ENCODE assay signal across 17 cellular contexts in the genomic region with DNA sequence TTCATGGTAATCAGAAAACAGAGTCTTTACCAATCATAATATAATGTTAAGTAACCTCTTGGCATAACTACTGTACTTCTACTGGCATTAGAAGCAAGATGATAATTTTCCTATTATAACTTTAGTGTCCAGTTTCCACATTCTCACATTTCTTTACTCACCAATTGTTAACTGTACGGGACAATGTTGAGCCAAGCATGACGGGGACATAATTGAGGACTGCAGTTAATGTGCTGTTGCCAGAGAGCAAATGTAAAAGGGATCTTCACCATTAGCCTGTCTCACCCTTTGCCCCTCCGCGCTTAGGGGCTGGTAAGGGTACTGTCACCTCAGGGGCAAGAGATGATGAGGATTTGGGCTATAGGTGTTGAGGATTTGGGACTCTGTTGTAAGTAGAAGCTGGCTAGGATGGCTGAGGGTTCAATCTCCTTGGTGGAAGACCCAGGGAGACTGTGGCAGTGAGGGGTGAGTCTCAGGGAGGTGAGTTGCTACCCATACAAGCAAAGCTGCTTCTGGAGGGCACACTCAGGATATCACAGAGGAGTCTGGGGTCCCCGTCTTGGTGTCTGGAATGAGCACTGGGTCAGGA. TPM values are rescaled to one million over a fixed set of nuclear protein-coding genes. Genes with fewer than 3 reads are reported as not detected.
DNase-seq lines count a peak whose midpoint lies in the region; ATAC-seq and TF ChIP-seq lines count a peak whose summit lies in the region.
"Had no signal": no experiment of that assay in that cellular context is flagged by ENCODE, and none has a peak within 500 bp of the region (broad histone marks: within the 10 kb centered on the region; RNA-seq: fewer than 3 reads in every experiment).

No MANE protein-coding gene starts in this region.

- no peaks in the 10 kb centered on the region for H3K27me3 Mint-ChIP-seq in activated naive CD4-positive, alpha-beta T cell treated with anti-CD3 and anti-CD28 coated beads, Interleukin-2, amount 10 ng/mL, durations not matched to agents 7 days and 5 days
- no peaks in the 10 kb centered on the region for H3K27me3 Mint-ChIP-seq in central memory CD8-positive, alpha-beta T cell

- no peak overlapping the region for H3K4me3 Mint-ChIP-seq in activated naive CD4-positive, alpha-beta T cell treated with anti-CD3 and anti-CD28 coated beads, Interleukin-2, amount 10 ng/mL, durations not matched to agents 7 days and 5 days
- peak overlapping the region; percentile 55 for H3K4me3 Mint-ChIP-seq in central memory CD8-positive, alpha-beta T cell

- TF ChIP-seq CTCF in OCI-LY3 (IDR thresholded peaks at IDR 0.05; ENCODE audit: low read depth, low read length) (no peak), GM13977 (IDR thresholded peaks at IDR 0.05; ENCODE audit: extremely low read depth, insufficient read depth, missing control alignments) (no peak)

- peaks cover 68% of the 10 kb centered on the region for H3K4me1 Mint-ChIP-seq in activated naive CD4-positive, alpha-beta T cell treated with anti-CD3 and anti-CD28 coated beads, Interleukin-2, amount 10 ng/mL, durations not matched to agents 7 days and 5 days
- H3K4me1 Mint-ChIP-seq in central memory CD8-positive, alpha-beta T cell = peaks cover 43% of the 10 kb centered on the region

- peaks cover 33% of the 10 kb centered on the region for H3K9me3 Mint-ChIP-seq in activated naive CD4-positive, alpha-beta T cell treated with anti-CD3 and anti-CD28 coated beads, Interleukin-2, amount 10 ng/mL, durations not matched to agents 7 days and 5 days
- H3K9me3 Mint-ChIP-seq in central memory CD8-positive, alpha-beta T cell = peaks cover 4% of the 10 kb centered on the region

- in situ Hi-C loops in GM13977 (cut with MboI; ENCODE audit: low pct_unique_long_range_greater_than_20kb, low sequenced_read_pairs, unreplicated experiment) = loop anchor here (10.0 kb wide), 1 partner anchor 178 kb away; no protein-coding TSS in a partner anchor

- peak overlapping the region; percentile 95 for H3K27ac Mint-ChIP-seq in activated naive CD4-positive, alpha-beta T cell treated with anti-CD3 and anti-CD28 coated beads, Interleukin-2, amount 10 ng/mL, durations not matched to agents 7 days and 5 days
- peak overlapping the region; percentile 48 for H3K27ac Mint-ChIP-seq in central memory CD8-positive, alpha-beta T cell (ENCODE audit: low read depth)

- peaks cover 16% of the 10 kb centered on the region for H3K4me1 ChIP-seq in OCI-LY3 (ENCODE audit: low read length)
- H3K4me1 ChIP-seq: gastroesophageal sphincter, parathyroid adenoma had no signal

- DNase-seq in activated naive CD4-positive, alpha-beta T cell treated with anti-CD3 and anti-CD28 coated beads, Interleukin-2, amount 10 ng/mL, durations not matched to agents 7 days and 5 days = no peak
- DNase-seq in activated naive CD4-positive, alpha-beta T cell (lab: John Stamatoyannopoulos, UW) = no peak
- DNase-seq in central memory CD8-positive, alpha-beta T cell (ENCODE audit: low spot score in 2 of 2) = no peak
- peak; percentile 15 for DNase-seq in renal cortical epithelial cell (ENCODE audit: low read depth)
- no peak for DNase-seq in GM13977 (ENCODE audit: low spot score)
- DNase-seq in NCI-H526 treated with DMSO at 0.1 percent for 48 hours (lab: John Stamatoyannopoulos, UW) = no peak
- DNase-seq in cortex of kidney (lab: John Stamatoyannopoulos, UW) = no peak
- DNase-seq: activated CD4-positive, CD25-positive, alpha-beta regulatory T cell treated with anti-CD3 and anti-CD28 coated beads, Interleukin-2, amount 50 U/mL, for 72 hours; NCI-H187 treated with DMSO at 0.1 percent for 48 hours; T-helper 9 cell had no signal

- H3K4me3 ChIP-seq in OCI-LY3 (ENCODE audit: low read length) = no peak overlapping the region
- H3K4me3 ChIP-seq: gastroesophageal sphincter, skin epidermis had no signal

- peaks cover 41% of the 10 kb centered on the region for H3K36me3 Mint-ChIP-seq in activated naive CD4-positive, alpha-beta T cell treated with anti-CD3 and anti-CD28 coated beads, Interleukin-2, amount 10 ng/mL, durations not matched to agents 7 days and 5 days
- peaks cover 3% of the 10 kb centered on the region for H3K36me3 Mint-ChIP-seq in central memory CD8-positive, alpha-beta T cell (ENCODE audit: insufficient read depth)

- H3K36me3 ChIP-seq in OCI-LY3 (replicated peaks; ENCODE audit: low read depth, low read length) = no peaks in the 10 kb centered on the region
- H3K36me3 ChIP-seq: gastroesophageal sphincter, thoracic aorta had no signal

- 0 out of 2 replicates have a peak overlapping the region, but pooled peaks have one; percentile 11 for H2AFZ ChIP-seq in OCI-LY3 (ENCODE audit: low read depth, low read length)
- H2AFZ ChIP-seq: parathyroid adenoma had no signal

- H4K20me1 ChIP-seq in OCI-LY3 (ENCODE audit: insufficient read depth, low read length) = no peaks in the 10 kb centered on the region

- no peak overlapping the region for H3K9ac ChIP-seq in OCI-LY3 (ENCODE audit: low read length)
- H3K9ac ChIP-seq: parathyroid adenoma had no signal

- no peaks in the 10 kb centered on the region for H3K27me3 ChIP-seq in OCI-LY3 (ENCODE audit: low read depth, low read length)

- CTCF ChIA-PET in activated naive CD4-positive, alpha-beta T cell treated with anti-CD3 and anti-CD28 coated beads, Interleukin-2, amount 10 ng/mL, durations not matched to agents 7 days and 5 days (lab: Charles Lee) = interaction anchor here (1.0 to 1.8 kb wide), 5 partner anchors 9 to 190 kb away, joined by 3 to 5 read pairs (median 3); no protein-coding TSS in a partner anchor

- H3K27ac ChIP-seq in OCI-LY3 (ENCODE audit: low read length) = no peak overlapping the region
- H3K27ac ChIP-seq: coronary artery, gastroesophageal sphincter, parathyroid adenoma, skin epidermis, thoracic aorta had no signal

- no peak for ATAC-seq in central memory CD8-positive, alpha-beta T cell (replicated peaks; ENCODE audit: extremely low read depth, poor library complexity, severe bottlenecking)
- ATAC-seq: gastroesophageal sphincter had no signal

- no peaks in the 10 kb centered on the region for H3K79me2 ChIP-seq in OCI-LY3 (ENCODE audit: low read length)
- H3K79me2 ChIP-seq: parathyroid adenoma had no signal

- H3K4me2 ChIP-seq in OCI-LY3 (ENCODE audit: low read length) = no peak overlapping the region

- no peaks in the 10 kb centered on the region for H3K9me3 ChIP-seq in OCI-LY3 (ENCODE audit: insufficient read depth, low read length)
- H3K9me3 ChIP-seq: gastroesophageal sphincter, thoracic aorta had no signal

RNA-seq across cellular contexts. Expression of a gene that starts 54.4 kb away (rescaled TPM):
- total RNA-seq in renal cortical epithelial cell = 0.05 and 4.3 TPM in 2 replicates
- total RNA-seq: G401 had no signal
